Comparison of ENCODE assay signal across 1 cellular context in the genomic region with DNA sequence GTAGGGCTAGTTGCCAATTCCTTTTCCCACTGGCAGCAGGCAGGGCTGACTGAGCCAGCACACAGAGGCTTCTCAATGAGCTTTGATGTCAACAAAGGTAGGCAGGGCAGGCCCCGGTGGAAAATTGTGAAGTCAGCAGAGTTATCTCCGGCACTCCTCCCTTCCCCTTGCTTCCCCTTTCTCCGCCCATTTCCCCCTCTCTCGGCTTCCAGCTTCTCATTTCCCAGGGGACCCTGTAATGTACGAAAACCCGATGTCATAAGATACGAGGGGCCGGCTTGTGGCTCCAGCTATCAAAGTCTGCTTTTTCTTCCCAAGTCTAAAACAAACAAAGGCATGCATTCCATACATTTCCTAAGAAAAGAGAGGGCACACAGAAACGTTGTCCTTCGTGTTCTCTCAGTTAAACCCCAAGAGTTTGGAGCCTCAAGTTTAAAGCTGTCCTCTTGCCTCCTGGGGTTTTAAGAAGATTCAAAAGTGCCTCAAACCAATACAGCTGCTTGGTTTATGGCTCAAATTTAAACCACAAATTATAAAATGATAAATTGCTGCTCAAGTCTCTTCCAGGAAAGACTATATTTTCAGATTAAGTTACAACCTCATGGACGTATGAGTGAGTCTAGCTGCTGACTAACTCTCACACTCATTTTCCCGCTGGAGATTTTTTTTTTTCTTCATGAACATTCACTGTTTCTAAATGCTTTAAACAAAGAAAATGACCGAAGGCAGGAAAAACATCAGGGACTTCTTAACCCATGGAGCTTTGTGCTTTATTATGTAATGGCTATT.
A peak's percentile ranks its signal among the peaks of the same experiment; 100 is the strongest.
TF ChIP-seq lines count a peak whose summit lies in the region.

No MANE protein-coding gene starts in this region.

TF ChIP-seq in HepG2, 621 proteins besides CTCF, POLR2A, EP300 and RAD21 (continued from another document and continues in another):
- TF ChIP-seq, protein P1, sequence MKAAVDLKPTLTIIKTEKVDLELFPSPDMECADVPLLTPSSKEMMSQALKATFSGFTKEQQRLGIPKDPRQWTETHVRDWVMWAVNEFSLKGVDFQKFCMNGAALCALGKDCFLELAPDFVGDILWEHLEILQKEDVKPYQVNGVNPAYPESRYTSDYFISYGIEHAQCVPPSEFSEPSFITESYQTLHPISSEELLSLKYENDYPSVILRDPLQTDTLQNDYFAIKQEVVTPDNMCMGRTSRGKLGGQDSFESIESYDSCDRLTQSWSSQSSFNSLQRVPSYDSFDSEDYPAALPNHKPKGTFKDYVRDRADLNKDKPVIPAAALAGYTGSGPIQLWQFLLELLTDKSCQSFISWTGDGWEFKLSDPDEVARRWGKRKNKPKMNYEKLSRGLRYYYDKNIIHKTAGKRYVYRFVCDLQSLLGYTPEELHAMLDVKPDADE (CRISPR knock-in tag; IDR thresholded peaks at IDR 0.05), result no peak
- TF ChIP-seq RBAK (CRISPR knock-in tag; IDR thresholded peaks at IDR 0.05), result no peak
- TF ChIP-seq BRD4 (CRISPR knock-in tag; IDR thresholded peaks at IDR 0.05), result peak; percentile 92; the same call in 1 of the 2 replicates
- no peak for TF ChIP-seq GATAD1 (CRISPR knock-in tag; IDR thresholded peaks at IDR 0.05)
- TF ChIP-seq, protein P2, sequence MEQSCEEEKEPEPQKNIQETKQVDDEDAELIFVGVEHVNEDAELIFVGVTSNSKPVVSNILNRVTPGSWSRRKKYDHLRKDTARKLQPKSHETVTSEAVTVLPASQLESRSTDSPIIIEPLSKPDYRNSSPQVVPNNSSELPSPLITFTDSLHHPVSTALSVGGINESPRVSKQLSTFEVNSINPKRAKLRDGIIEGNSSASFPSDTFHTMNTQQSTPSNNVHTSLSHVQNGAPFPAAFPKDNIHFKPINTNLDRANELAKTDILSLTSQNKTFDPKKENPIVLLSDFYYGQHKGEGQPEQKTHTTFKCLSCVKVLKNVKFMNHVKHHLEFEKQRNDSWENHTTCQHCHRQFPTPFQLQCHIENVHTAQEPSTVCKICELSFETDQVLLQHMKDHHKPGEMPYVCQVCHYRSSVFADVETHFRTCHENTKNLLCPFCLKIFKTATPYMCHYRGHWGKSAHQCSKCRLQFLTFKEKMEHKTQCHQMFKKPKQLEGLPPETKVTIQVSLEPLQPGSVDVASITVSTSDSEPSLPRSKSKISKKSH (CRISPR knock-in tag; IDR thresholded peaks at IDR 0.05; ENCODE audit: borderline replicate concordance), result no peak
- TF ChIP-seq ISL2 (CRISPR knock-in tag; IDR thresholded peaks at IDR 0.05), result peak; percentile 94
- TF ChIP-seq TEAD2 (CRISPR knock-in tag; IDR thresholded peaks at IDR 0.05), result no peak
- no peak for TF ChIP-seq ZBTB7A (CRISPR knock-in tag; IDR thresholded peaks at IDR 0.05)
- TF ChIP-seq ZNF160 (CRISPR knock-in tag; IDR thresholded peaks at IDR 0.05), result no peak
- no peak for TF ChIP-seq ISX (CRISPR knock-in tag; conservative IDR thresholded peaks at IDR 0.05)
- 0 out of 2 replicates have a peak, but pooled peaks have one; percentile 76 for TF ChIP-seq AKAP8 (CRISPR knock-in tag; IDR thresholded peaks at IDR 0.05)
- TF ChIP-seq, protein P3, sequence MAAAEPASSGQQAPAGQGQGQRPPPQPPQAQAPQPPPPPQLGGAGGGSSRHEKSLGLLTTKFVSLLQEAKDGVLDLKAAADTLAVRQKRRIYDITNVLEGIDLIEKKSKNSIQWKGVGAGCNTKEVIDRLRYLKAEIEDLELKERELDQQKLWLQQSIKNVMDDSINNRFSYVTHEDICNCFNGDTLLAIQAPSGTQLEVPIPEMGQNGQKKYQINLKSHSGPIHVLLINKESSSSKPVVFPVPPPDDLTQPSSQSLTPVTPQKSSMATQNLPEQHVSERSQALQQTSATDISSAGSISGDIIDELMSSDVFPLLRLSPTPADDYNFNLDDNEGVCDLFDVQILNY (CRISPR knock-in tag; conservative IDR thresholded peaks at IDR 0.05), result no peak
- no peak for TF ChIP-seq ZNF496 (CRISPR knock-in tag; IDR thresholded peaks at IDR 0.05; ENCODE audit: insufficient replicate concordance)
- TF ChIP-seq ZNF331 (CRISPR knock-in tag; IDR thresholded peaks at IDR 0.05), result peak; percentile 56; the same call in 1 of the 2 replicates
- TF ChIP-seq ZNF598 (CRISPR knock-in tag; IDR thresholded peaks at IDR 0.05; ENCODE audit: borderline replicate concordance), result no peak
- TF ChIP-seq DNMT1 (CRISPR knock-in tag; IDR thresholded peaks at IDR 0.05), result no peak
- TF ChIP-seq CCAR2 (optimal IDR thresholded peaks at IDR 0.05; ENCODE audit: low read depth, low read length), result no peak
- 0 out of 2 replicates have a peak, but pooled peaks have one; percentile 34 for TF ChIP-seq ZSCAN12 (CRISPR knock-in tag; IDR thresholded peaks at IDR 0.05)
- peak; percentile 78; the same call in 1 of the 2 replicates for TF ChIP-seq ZNF816 (CRISPR knock-in tag; IDR thresholded peaks at IDR 0.05; ENCODE audit: borderline replicate concordance)
- no peak for TF ChIP-seq ZNF44 (CRISPR knock-in tag; IDR thresholded peaks at IDR 0.05)
- TF ChIP-seq ZNF564 (CRISPR knock-in tag; IDR thresholded peaks at IDR 0.05), result no peak
- TF ChIP-seq ZFP90 (CRISPR knock-in tag; IDR thresholded peaks at IDR 0.05; ENCODE audit: borderline replicate concordance), result peak; percentile 49; the same call in 1 of the 2 replicates
- TF ChIP-seq, protein P4, sequence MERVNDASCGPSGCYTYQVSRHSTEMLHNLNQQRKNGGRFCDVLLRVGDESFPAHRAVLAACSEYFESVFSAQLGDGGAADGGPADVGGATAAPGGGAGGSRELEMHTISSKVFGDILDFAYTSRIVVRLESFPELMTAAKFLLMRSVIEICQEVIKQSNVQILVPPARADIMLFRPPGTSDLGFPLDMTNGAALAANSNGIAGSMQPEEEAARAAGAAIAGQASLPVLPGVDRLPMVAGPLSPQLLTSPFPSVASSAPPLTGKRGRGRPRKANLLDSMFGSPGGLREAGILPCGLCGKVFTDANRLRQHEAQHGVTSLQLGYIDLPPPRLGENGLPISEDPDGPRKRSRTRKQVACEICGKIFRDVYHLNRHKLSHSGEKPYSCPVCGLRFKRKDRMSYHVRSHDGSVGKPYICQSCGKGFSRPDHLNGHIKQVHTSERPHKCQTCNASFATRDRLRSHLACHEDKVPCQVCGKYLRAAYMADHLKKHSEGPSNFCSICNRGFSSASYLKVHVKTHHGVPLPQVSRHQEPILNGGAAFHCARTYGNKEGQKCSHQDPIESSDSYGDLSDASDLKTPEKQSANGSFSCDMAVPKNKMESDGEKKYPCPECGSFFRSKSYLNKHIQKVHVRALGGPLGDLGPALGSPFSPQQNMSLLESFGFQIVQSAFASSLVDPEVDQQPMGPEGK (CRISPR knock-in tag; IDR thresholded peaks at IDR 0.05), result peak; percentile 81
- TF ChIP-seq ZNF101 (CRISPR knock-in tag; IDR thresholded peaks at IDR 0.05; ENCODE audit: borderline replicate concordance, low read depth), result no peak
- no peak for TF ChIP-seq ZNF776 (CRISPR knock-in tag; IDR thresholded peaks at IDR 0.05)
- TF ChIP-seq, protein P5, sequence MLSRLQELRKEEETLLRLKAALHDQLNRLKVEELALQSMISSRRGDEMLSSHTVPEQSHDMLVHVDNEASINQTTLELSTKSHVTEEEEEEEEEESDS (CRISPR knock-in tag; IDR thresholded peaks at IDR 0.05; ENCODE audit: borderline replicate concordance), result no peak
- peak; percentile 90 for TF ChIP-seq KDM4B (CRISPR knock-in tag; IDR thresholded peaks at IDR 0.05)
- TF ChIP-seq PHF20 (CRISPR knock-in tag; IDR thresholded peaks at IDR 0.05), result no peak
- TF ChIP-seq ZBTB8A (CRISPR knock-in tag; IDR thresholded peaks at IDR 0.05; ENCODE audit: borderline replicate concordance, low read depth), result no peak
- TF ChIP-seq, protein P6, sequence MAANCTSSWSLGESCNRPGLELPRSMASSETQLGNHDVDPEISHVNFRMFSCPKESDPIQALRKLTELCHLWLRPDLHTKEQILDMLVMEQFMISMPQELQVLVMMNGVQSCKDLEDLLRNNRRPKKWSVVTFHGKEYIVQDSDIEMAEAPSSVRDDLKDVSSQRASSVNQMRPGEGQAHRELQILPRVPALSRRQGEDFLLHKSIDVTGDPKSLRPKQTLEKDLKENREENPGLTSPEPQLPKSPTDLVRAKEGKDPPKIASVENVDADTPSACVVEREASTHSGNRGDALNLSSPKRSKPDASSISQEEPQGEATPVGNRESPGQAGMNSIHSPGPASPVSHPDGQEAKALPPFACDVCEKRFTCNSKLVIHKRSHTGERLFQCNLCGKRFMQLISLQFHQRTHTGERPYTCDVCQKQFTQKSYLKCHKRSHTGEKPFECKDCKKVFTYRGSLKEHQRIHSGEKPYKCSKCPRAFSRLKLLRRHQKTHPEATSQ (CRISPR knock-in tag; IDR thresholded peaks at IDR 0.05; ENCODE audit: borderline replicate concordance), result no peak
- no peak for TF ChIP-seq SIN3B (IDR thresholded peaks at IDR 0.05; ENCODE audit: low read length)
- no peak for TF ChIP-seq ZNF260 (CRISPR knock-in tag; IDR thresholded peaks at IDR 0.05; ENCODE audit: borderline replicate concordance, low read depth)
- TF ChIP-seq ZBTB3 (CRISPR knock-in tag; IDR thresholded peaks at IDR 0.05; ENCODE audit: borderline replicate concordance, low read depth), result no peak
- no peak for TF ChIP-seq ZNF326 (CRISPR knock-in tag; IDR thresholded peaks at IDR 0.05; ENCODE audit: borderline replicate concordance)
- TF ChIP-seq, protein P7, sequence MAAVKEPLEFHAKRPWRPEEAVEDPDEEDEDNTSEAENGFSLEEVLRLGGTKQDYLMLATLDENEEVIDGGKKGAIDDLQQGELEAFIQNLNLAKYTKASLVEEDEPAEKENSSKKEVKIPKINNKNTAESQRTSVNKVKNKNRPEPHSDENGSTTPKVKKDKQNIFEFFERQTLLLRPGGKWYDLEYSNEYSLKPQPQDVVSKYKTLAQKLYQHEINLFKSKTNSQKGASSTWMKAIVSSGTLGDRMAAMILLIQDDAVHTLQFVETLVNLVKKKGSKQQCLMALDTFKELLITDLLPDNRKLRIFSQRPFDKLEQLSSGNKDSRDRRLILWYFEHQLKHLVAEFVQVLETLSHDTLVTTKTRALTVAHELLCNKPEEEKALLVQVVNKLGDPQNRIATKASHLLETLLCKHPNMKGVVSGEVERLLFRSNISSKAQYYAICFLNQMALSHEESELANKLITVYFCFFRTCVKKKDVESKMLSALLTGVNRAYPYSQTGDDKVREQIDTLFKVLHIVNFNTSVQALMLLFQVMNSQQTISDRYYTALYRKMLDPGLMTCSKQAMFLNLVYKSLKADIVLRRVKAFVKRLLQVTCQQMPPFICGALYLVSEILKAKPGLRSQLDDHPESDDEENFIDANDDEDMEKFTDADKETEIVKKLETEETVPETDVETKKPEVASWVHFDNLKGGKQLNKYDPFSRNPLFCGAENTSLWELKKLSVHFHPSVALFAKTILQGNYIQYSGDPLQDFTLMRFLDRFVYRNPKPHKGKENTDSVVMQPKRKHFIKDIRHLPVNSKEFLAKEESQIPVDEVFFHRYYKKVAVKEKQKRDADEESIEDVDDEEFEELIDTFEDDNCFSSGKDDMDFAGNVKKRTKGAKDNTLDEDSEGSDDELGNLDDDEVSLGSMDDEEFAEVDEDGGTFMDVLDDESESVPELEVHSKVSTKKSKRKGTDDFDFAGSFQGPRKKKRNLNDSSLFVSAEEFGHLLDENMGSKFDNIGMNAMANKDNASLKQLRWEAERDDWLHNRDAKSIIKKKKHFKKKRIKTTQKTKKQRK (IDR thresholded peaks at IDR 0.05; ENCODE audit: low read length), result no peak
- TF ChIP-seq ZIK1 (CRISPR knock-in tag; IDR thresholded peaks at IDR 0.05; ENCODE audit: borderline replicate concordance, low read depth), result no peak
- TF ChIP-seq, protein P8, sequence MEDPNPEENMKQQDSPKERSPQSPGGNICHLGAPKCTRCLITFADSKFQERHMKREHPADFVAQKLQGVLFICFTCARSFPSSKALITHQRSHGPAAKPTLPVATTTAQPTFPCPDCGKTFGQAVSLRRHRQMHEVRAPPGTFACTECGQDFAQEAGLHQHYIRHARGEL (CRISPR knock-in tag; IDR thresholded peaks at IDR 0.05), result no peak
- TF ChIP-seq, protein P9, sequence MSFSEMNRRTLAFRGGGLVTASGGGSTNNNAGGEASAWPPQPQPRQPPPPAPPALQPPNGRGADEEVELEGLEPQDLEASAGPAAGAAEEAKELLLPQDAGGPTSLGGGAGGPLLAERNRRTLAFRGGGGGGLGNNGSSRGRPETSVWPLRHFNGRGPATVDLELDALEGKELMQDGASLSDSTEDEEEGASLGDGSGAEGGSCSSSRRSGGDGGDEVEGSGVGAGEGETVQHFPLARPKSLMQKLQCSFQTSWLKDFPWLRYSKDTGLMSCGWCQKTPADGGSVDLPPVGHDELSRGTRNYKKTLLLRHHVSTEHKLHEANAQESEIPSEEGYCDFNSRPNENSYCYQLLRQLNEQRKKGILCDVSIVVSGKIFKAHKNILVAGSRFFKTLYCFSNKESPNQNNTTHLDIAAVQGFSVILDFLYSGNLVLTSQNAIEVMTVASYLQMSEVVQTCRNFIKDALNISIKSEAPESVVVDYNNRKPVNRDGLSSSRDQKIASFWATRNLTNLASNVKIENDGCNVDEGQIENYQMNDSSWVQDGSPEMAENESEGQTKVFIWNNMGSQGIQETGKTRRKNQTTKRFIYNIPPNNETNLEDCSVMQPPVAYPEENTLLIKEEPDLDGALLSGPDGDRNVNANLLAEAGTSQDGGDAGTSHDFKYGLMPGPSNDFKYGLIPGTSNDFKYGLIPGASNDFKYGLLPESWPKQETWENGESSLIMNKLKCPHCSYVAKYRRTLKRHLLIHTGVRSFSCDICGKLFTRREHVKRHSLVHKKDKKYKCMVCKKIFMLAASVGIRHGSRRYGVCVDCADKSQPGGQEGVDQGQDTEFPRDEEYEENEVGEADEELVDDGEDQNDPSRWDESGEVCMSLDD (CRISPR knock-in tag; IDR thresholded peaks at IDR 0.05; ENCODE audit: borderline replicate concordance), result peak; percentile 99
- TF ChIP-seq ZNF530 (CRISPR knock-in tag; IDR thresholded peaks at IDR 0.05; ENCODE audit: low read depth), result no peak
- no peak for TF ChIP-seq ZNF615 (CRISPR knock-in tag; IDR thresholded peaks at IDR 0.05; ENCODE audit: borderline replicate concordance)
- no peak for TF ChIP-seq ZNF737 (CRISPR knock-in tag; IDR thresholded peaks at IDR 0.05; ENCODE audit: borderline replicate concordance)
- TF ChIP-seq ZNF224 (CRISPR knock-in tag; IDR thresholded peaks at IDR 0.05), result no peak
